ENCODE assay signal across 1 cellular context in the genomic region with DNA sequence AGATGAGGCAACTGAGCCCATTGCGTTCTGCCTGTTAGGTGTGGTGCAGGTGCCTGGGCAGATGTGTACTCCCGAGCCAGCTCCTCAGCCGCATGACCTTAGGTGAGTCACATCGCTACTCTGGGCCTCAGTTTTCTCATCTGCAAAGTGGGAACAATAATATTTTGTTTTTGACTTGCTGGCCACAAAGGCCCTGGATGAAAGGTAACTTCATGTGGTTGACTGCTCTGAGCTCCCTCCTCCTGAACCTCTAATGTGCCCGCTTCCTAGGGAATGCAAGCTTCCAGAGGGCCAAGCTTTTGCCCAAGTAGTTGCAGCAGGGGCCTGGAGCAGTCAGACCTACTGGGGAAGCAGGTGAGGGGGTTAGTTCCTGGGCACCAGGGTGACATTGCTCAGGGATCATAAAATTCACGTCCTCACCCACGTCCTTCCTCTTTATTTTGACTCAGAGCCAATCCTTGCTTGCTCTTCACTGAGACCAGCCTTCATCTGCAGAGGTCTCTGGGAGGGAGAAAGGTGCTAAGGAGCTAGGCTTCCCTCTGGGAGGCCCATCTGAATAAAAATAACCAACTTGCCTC.
TF ChIP-seq lines count a peak whose summit lies in the region.

No MANE protein-coding gene starts in this region.

TF ChIP-seq in HepG2, 621 proteins besides CTCF, POLR2A, EP300 and RAD21:
- 0 out of 2 replicates have a peak, but pooled peaks have one; percentile 52 for TF ChIP-seq ZNF629 (CRISPR knock-in tag; conservative IDR thresholded peaks at IDR 0.05)
- TF ChIP-seq, protein P1, sequence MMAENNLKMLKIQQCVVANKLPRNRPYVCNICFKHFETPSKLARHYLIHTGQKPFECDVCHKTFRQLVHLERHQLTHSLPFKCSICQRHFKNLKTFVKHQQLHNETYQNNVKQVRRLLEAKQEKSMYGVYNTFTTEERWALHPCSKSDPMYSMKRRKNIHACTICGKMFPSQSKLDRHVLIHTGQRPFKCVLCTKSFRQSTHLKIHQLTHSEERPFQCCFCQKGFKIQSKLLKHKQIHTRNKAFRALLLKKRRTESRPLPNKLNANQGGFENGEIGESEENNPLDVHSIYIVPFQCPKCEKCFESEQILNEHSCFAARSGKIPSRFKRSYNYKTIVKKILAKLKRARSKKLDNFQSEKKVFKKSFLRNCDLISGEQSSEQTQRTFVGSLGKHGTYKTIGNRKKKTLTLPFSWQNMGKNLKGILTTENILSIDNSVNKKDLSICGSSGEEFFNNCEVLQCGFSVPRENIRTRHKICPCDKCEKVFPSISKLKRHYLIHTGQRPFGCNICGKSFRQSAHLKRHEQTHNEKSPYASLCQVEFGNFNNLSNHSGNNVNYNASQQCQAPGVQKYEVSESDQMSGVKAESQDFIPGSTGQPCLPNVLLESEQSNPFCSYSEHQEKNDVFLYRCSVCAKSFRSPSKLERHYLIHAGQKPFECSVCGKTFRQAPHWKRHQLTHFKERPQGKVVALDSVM (CRISPR knock-in tag; IDR thresholded peaks at IDR 0.05): no peak
